Comparison of ENCODE assay signal across 31 cellular contexts in genomic region chr5:4373051-4373450, GRCh38.
"Had no signal": no experiment of that assay in that cellular context is flagged by ENCODE, and none has a peak within 500 bp of the region (broad histone marks: within the 10 kb centered on the region; RNA-seq: fewer than 3 reads in every experiment).

No MANE protein-coding gene starts in this region.

- H3K27me3 Mint-ChIP-seq: dendritic cell treated with granulocyte-macrophage colony-stimulating factor and Interleukin-4, amounts not matched to agents 40 ng/mL and 50 ng/mL, for 4 days; memory B cell; naive B cell; progenitor cell of endocrine pancreas had no signal

- H3K27ac Mint-ChIP-seq: dendritic cell treated with granulocyte-macrophage colony-stimulating factor and Interleukin-4, amounts not matched to agents 40 ng/mL and 50 ng/mL, for 4 days; endodermal cell; memory B cell; mesothelial cell of epicardium; naive B cell; natural killer cell treated with Interleukin-12 subunit alpha and Interleukin-12 subunit beta and Interleukin-15 and Interleukin-18, amount 100 ng/mL, for 72 hours; progenitor cell of endocrine pancreas; stimulated activated effector memory CD8-positive, alpha-beta T cell treated with anti-CD3 and anti-CD28 coated beads, Interleukin-12 subunit alpha, Interleukin-12 subunit beta, amount 100 ng/mL, for 72 hours had no signal

- H3K9me3 ChIP-seq: colonic mucosa, gastrocnemius medialis, lower lobe of right lung, neutrophil, right atrium auricular region, sigmoid colon, thoracic aorta, tibial nerve, upper lobe of left lung, uterus had no signal

- H3K4me1 Mint-ChIP-seq: endodermal cell; stimulated activated effector memory CD8-positive, alpha-beta T cell treated with anti-CD3 and anti-CD28 coated beads, Interleukin-12 subunit alpha, Interleukin-12 subunit beta, amount 100 ng/mL, for 72 hours had no signal

- H3K9ac ChIP-seq: parathyroid adenoma had no signal

- H3K27ac ChIP-seq: colonic mucosa, epithelial cell of prostate, gastrocnemius medialis, lower lobe of right lung, neutrophil, parathyroid adenoma, right atrium auricular region, sigmoid colon, thoracic aorta, tibial nerve, upper lobe of left lung, uterus had no signal

- H3K27me3 ChIP-seq: colonic mucosa, gastrocnemius medialis, neutrophil, right atrium auricular region, sigmoid colon, tibial nerve, upper lobe of left lung, uterus had no signal

- H3K4me3 Mint-ChIP-seq: dendritic cell treated with granulocyte-macrophage colony-stimulating factor and Interleukin-4, amounts not matched to agents 40 ng/mL and 50 ng/mL, for 4 days; endodermal cell; memory B cell; mesothelial cell of epicardium; naive B cell; natural killer cell treated with Interleukin-12 subunit alpha and Interleukin-12 subunit beta and Interleukin-15 and Interleukin-18, amount 100 ng/mL, for 72 hours; neural crest cell; stimulated activated effector memory CD8-positive, alpha-beta T cell treated with anti-CD3 and anti-CD28 coated beads, Interleukin-12 subunit alpha, Interleukin-12 subunit beta, amount 100 ng/mL, for 72 hours had no signal

- H2AFZ ChIP-seq: parathyroid adenoma had no signal

- H3K36me3 Mint-ChIP-seq: memory B cell; mesothelial cell of epicardium; stimulated activated effector memory CD8-positive, alpha-beta T cell treated with anti-CD3 and anti-CD28 coated beads, Interleukin-12 subunit alpha, Interleukin-12 subunit beta, amount 100 ng/mL, for 72 hours had no signal

- H3K4me1 ChIP-seq: colonic mucosa, gastrocnemius medialis, lower lobe of right lung, parathyroid adenoma, right atrium auricular region, upper lobe of left lung, uterus had no signal

- H3K9me3 Mint-ChIP-seq: endodermal cell, neural crest cell had no signal

- ATAC-seq: esophagus mucosa; gastrocnemius medialis; left ventricle myocardium superior; lower lobe of right lung; mucosa of descending colon; natural killer cell treated with Interleukin-12 subunit alpha and Interleukin-12 subunit beta and Interleukin-15 and Interleukin-18, amount 100 ng/mL, for 72 hours; stimulated activated effector memory CD8-positive, alpha-beta T cell treated with anti-CD3 and anti-CD28 coated beads, Interleukin-12 subunit alpha, Interleukin-12 subunit beta, amount 100 ng/mL, for 72 hours; stimulated activated naive CD8-positive, alpha-beta T cell treated with anti-CD3 and anti-CD28 coated beads, Interleukin-15, Interleukin-2, amounts not matched to agents 100 U/mL and 50 U/mL, for 24 hours had no signal

- DNase-seq: colonic mucosa; effector CD8-positive, alpha-beta T cell; endodermal cell; foreskin fibroblast; gastrocnemius medialis; head of caudate nucleus; left ventricle myocardium superior; lower lobe of right lung; mucosa of descending colon; naive B cell; sigmoid colon; stimulated activated CD4-positive, alpha-beta T cell treated with anti-CD3 and anti-CD28 coated beads, Interleukin-2, amount 100 ng/mL, for 24 hours; stimulated activated CD4-positive, alpha-beta T cell treated with anti-CD3 and anti-CD28 coated beads, Interleukin-4, amount 100 ng/mL, for 24 hours; stimulated activated naive CD8-positive, alpha-beta T cell treated with anti-CD3 and anti-CD28 coated beads, Interleukin-15, Interleukin-2, amounts not matched to agents 100 U/mL and 50 U/mL, for 24 hours; substantia nigra; upper lobe of left lung; uterus had no signal

- H3K4me3 ChIP-seq: colonic mucosa, gastrocnemius medialis, lower lobe of right lung, mucosa of descending colon, right atrium auricular region, sigmoid colon, thoracic aorta, tibial nerve, upper lobe of left lung, uterus had no signal

- H3K36me3 ChIP-seq: colonic mucosa, gastrocnemius medialis, lower lobe of right lung, neutrophil, right atrium auricular region, sigmoid colon, thoracic aorta, tibial nerve, upper lobe of left lung, uterus had no signal
